11 cellular contexts compared by ENCODE assay signal in the genomic region with DNA sequence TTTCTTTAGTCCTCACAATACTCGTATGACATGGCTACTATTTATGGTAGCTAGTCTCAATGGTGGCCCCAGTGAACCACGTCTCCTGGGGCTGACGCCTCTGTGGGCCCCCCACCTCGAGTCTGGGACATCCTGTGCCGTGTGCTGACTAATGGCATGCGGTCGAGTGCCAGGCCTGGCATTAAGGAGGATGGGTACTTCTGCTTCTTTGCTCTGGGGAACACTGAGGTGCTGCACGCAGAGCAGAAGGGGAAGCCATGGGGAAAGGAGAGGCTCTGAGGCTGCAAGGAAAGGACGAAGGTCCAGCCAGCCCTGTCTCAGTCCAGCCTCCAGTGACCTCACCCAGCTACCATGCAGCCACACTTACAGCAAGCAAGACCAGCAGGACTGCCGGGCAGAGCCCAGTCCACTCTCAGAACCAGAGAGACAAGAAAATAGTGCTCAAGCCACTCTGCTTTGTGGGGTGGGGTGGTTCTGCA. TPM values are rescaled to one million over a fixed set of nuclear protein-coding genes. Genes with fewer than 3 reads are reported as not detected.
DNase-seq lines count a peak whose midpoint lies in the region; ATAC-seq, FAIRE-seq and TF ChIP-seq lines count a peak whose summit lies in the region.
"Had no signal": no experiment of that assay in that cellular context is flagged by ENCODE, and none has a peak within 500 bp of the region (broad histone marks: within the 10 kb centered on the region; RNA-seq: fewer than 3 reads in every experiment).

No MANE protein-coding gene starts in this region.

- 65 to 75% methylated on average over 8 to 10 of the region's 10 CpGs for WGBS in testis, 2 donors
- 67 to 86% (median 75%) methylated on average over 10 of the region's 10 CpGs for WGBS in small intestine, 3 donors
- 61 to 62% methylated on average over 10 of the region's 10 CpGs for WGBS in tibial nerve, 2 donors

- no peak for FAIRE-seq in small intestine (lab: Jason Lieb, UNC)
- FAIRE-seq: D721Med had no signal

- TF ChIP-seq CTCF in testis (IDR thresholded peaks at IDR 0.05) (no peak), tibial nerve (IDR thresholded peaks at IDR 0.05) (no peak)

- H3K36me3 ChIP-seq in CD4-positive, CD25-positive, alpha-beta regulatory T cell (ENCODE audit: control insufficient read depth, insufficient read depth, low read length) = no peaks in the 10 kb centered on the region
- H3K36me3 ChIP-seq in testis (ENCODE audit: low read depth, missing control alignments) (no peaks in the 10 kb centered on the region), small intestine (ENCODE audit: control insufficient read depth in 2 of 2, insufficient read depth in 2 of 2, low read length in 2 of 2) (no peaks in the 10 kb centered on the region), tibial nerve (no peaks in the 10 kb centered on the region)

- peaks cover 5% of the 10 kb centered on the region for H3K4me1 ChIP-seq in CD4-positive, CD25-positive, alpha-beta regulatory T cell (ENCODE audit: control insufficient read depth, insufficient read depth, low read length, poor library complexity, severe bottlenecking)
- peaks cover 18% of the 10 kb centered on the region for H3K4me1 ChIP-seq in testis
- no peaks in the 10 kb centered on the region for H3K4me1 ChIP-seq in small intestine (ENCODE audit: control insufficient read depth in 2 of 2, insufficient read depth in 1 of 2, low read depth in 1 of 2, low read length in 1 of 2)
- peaks cover 0 to 37% (median 13%) of the 10 kb centered on the region in 4 donors for H3K4me1 ChIP-seq in tibial nerve

- TF ChIP-seq POLR2A in testis (IDR thresholded peaks at IDR 0.05) (no peak), tibial nerve (IDR thresholded peaks at IDR 0.05) (no peak)

- no peak overlapping the region for H3K4me3 ChIP-seq in CD4-positive, CD25-positive, alpha-beta regulatory T cell (ENCODE audit: low read depth, low read length)
- H3K4me3 ChIP-seq in testis (no peak overlapping the region), small intestine (ENCODE audit: low read depth in 1 of 2, low read length in 2 of 2) (no peak overlapping the region), tibial nerve (no peak overlapping the region)

- no peak overlapping the region for H3K27ac ChIP-seq in CD4-positive, CD25-positive, alpha-beta regulatory T cell (ENCODE audit: insufficient read depth, low read length, poor library complexity, severe bottlenecking)
- H3K27ac ChIP-seq in testis (no peak overlapping the region), small intestine (ENCODE audit: low read depth in 1 of 2, low read length in 1 of 2) (no peak overlapping the region), tibial nerve (peak overlapping the region in 2 of 4 donors; percentile 15 to 63)
- H3K27ac ChIP-seq: epithelial cell of prostate had no signal

- H3K4me1 Mint-ChIP-seq in CD4-positive, CD25-positive, alpha-beta regulatory T cell = peaks cover 0 to 6% (median 3%) of the 10 kb centered on the region in 4 donors

- no peak overlapping the region for H3K4me3 Mint-ChIP-seq in CD4-positive, CD25-positive, alpha-beta regulatory T cell
- H3K4me3 Mint-ChIP-seq: activated CD8-positive, alpha-beta memory T cell treated with anti-CD3 and anti-CD28 coated beads, Interleukin-2, amount 10 ng/mL, durations not matched to agents 7 days and 5 days had no signal

- no peaks in the 10 kb centered on the region for H3K9me3 Mint-ChIP-seq in CD4-positive, CD25-positive, alpha-beta regulatory T cell

- peak in 1 of 2 donors; percentile 22 for TF ChIP-seq EP300 in tibial nerve (IDR thresholded peaks at IDR 0.05)

- DNase-seq in CD4-positive, CD25-positive, alpha-beta regulatory T cell = no peak
- DNase-seq in RPMI7951 (ENCODE audit: low read depth) (peak; percentile 55), Right ventricle myocardium inferior (ENCODE audit: missing footprints) (no peak), posterior vena cava (ENCODE audit: low spot score) (peak; percentile 84), testis (no peak), small intestine (no peak), tibial nerve (ENCODE audit: low spot score in 2 of 2) (no peak)
- DNase-seq: activated CD8-positive, alpha-beta memory T cell treated with anti-CD3 and anti-CD28 coated beads, Interleukin-2, amount 10 ng/mL, durations not matched to agents 7 days and 5 days had no signal

- H3K27me3 ChIP-seq in CD4-positive, CD25-positive, alpha-beta regulatory T cell (ENCODE audit: control insufficient read depth, insufficient read depth, low read length) = no peaks in the 10 kb centered on the region
- no peaks in the 10 kb centered on the region for H3K27me3 ChIP-seq in testis
- no peaks in the 10 kb centered on the region for H3K27me3 ChIP-seq in small intestine (ENCODE audit: control insufficient read depth in 2 of 2, insufficient read depth in 2 of 2, low read length in 2 of 2)
- H3K27me3 ChIP-seq in tibial nerve = no peaks in the 10 kb centered on the region

- no peaks in the 10 kb centered on the region for H3K36me3 Mint-ChIP-seq in CD4-positive, CD25-positive, alpha-beta regulatory T cell
- H3K36me3 Mint-ChIP-seq: activated CD8-positive, alpha-beta memory T cell treated with anti-CD3 and anti-CD28 coated beads, Interleukin-2, amount 10 ng/mL, durations not matched to agents 7 days and 5 days had no signal

- no peaks in the 10 kb centered on the region for H3K27me3 Mint-ChIP-seq in CD4-positive, CD25-positive, alpha-beta regulatory T cell
- H3K27me3 Mint-ChIP-seq: activated CD8-positive, alpha-beta memory T cell treated with anti-CD3 and anti-CD28 coated beads, Interleukin-2, amount 10 ng/mL, durations not matched to agents 7 days and 5 days had no signal

- no peaks in the 10 kb centered on the region for H3K9me3 ChIP-seq in CD4-positive, CD25-positive, alpha-beta regulatory T cell (ENCODE audit: control insufficient read depth in 2 of 2, low read length in 2 of 2)
- H3K9me3 ChIP-seq in testis (no peaks in the 10 kb centered on the region), small intestine (ENCODE audit: control insufficient read depth, low read depth) (no peaks in the 10 kb centered on the region), tibial nerve (no peaks in the 10 kb centered on the region)

- intact Hi-C loops in Right ventricle myocardium inferior (cut with DNase I) = no loop called here
- intact Hi-C loops in posterior vena cava (cut with DNase I) = no loop called here
- intact Hi-C loops in testis (cut with DNase I; ENCODE audit: low total_unique reads) = no loop called here

- ATAC-seq in CD4-positive, CD25-positive, alpha-beta regulatory T cell (ENCODE audit: low read depth in 2 of 2) = peak; percentile 38 to 42
- ATAC-seq in Right ventricle myocardium inferior = peak; percentile 66
- ATAC-seq in HG03378 (IDR thresholded peaks at IDR 0.05; ENCODE audit: unreplicated experiment) = no peak
- ATAC-seq: activated CD8-positive, alpha-beta memory T cell treated with anti-CD3 and anti-CD28 coated beads, Interleukin-2, amount 10 ng/mL, durations not matched to agents 7 days and 5 days had no signal

- no peak overlapping the region for H3K27ac Mint-ChIP-seq in CD4-positive, CD25-positive, alpha-beta regulatory T cell
- H3K27ac Mint-ChIP-seq: activated CD8-positive, alpha-beta memory T cell treated with anti-CD3 and anti-CD28 coated beads, Interleukin-2, amount 10 ng/mL, durations not matched to agents 7 days and 5 days had no signal

RNA-seq across cellular contexts. Expression of a gene that starts 5.7 kb away (rescaled TPM):
- 234 TPM for total RNA-seq in CD4-positive, CD25-positive, alpha-beta regulatory T cell
- 10 to 100 TPM; 49.0 to 88.5 (median 55.8) TPM for polyA plus RNA-seq in CD4-positive, CD25-positive, alpha-beta regulatory T cell
- 77.1 and 86.3 TPM in 2 replicates for total RNA-seq in RPMI7951 (2014; rRNA removed; shearing (Covaris generic))
- total RNA-seq in Right ventricle myocardium inferior = 312 TPM
- 100 to 1,000 TPM; 359 to 405 TPM for total RNA-seq in posterior vena cava
- total RNA-seq in testis = 100 to 1,000 TPM; 304 to 337 TPM
- 191 TPM for polyA plus RNA-seq in testis (ENCODE audit: insufficient read depth, low read depth, low replicate concordance)
- polyA plus RNA-seq in small intestine = 100 to 1,000 TPM in 2 of 3 donors, 10 to 100 TPM in 1; 98.9 to 233 (median 219) TPM
- total RNA-seq in tibial nerve = 100 to 1,000 TPM; 216 to 291 (median 265) TPM

Comparison
In these comparisons a context has a peak if more than half of its experiments do, and no peak if none do; other contexts are left out.
1. DNase-seq: peak in RPMI7951 (single experiment) and posterior vena cava (single experiment); none in CD4-positive, CD25-positive, alpha-beta regulatory T cell (0 of 3), Right ventricle myocardium inferior (single experiment), testis (single experiment), small intestine (single experiment) and tibial nerve (0 of 2).